10 cellular contexts compared by ENCODE assay signal in the genomic region with DNA sequence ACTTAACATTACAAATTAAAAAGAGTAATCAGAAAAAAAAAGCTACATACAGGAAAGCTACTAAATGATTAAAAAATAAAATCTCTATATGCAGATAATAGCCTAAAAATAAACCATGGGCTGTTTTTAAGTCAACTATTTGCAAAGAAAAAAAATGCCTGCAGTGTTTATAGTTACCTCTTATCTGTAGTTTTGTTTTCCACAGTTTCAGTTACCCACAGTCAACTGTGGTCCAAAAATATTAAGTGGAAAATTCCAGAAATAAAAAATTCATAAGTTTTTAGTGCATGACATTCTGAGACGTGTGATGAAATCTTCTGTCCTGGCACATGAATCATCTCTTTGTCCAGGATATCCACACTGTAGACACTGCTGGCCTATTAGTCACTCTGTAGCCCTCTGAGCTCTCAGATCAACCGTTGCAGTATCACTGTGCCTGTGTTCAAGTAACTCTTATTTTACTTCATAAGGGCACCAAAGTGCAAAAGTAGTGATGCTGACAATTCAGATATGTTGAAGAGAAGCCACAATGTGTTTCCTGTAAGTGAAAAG. TPM values are rescaled to one million over a fixed set of nuclear protein-coding genes. Genes with fewer than 3 reads are reported as not detected.
DNase-seq lines count a peak whose midpoint lies in the region; ATAC-seq and TF ChIP-seq lines count a peak whose summit lies in the region.
"Had no signal": no experiment of that assay in that cellular context is flagged by ENCODE, and none has a peak within 500 bp of the region (broad histone marks: within the 10 kb centered on the region; RNA-seq: fewer than 3 reads in every experiment).

No MANE protein-coding gene starts in this region.

- no peak for TF ChIP-seq CTCF in astrocyte of the spinal cord (IDR thresholded peaks at IDR 0.05; ENCODE audit: low read depth, low read length)
- no peak for TF ChIP-seq CTCF in tibial artery (IDR thresholded peaks at IDR 0.05)

- H3K9me3 ChIP-seq in tibial artery = no peaks in the 10 kb centered on the region

- peak overlapping the region; percentile 33 to 54 for H3K27ac ChIP-seq in tibial artery

- ATAC-seq in GM19395 (IDR thresholded peaks at IDR 0.05; ENCODE audit: unreplicated experiment) (no peak), GM21529 (IDR thresholded peaks at IDR 0.05; ENCODE audit: unreplicated experiment) (no peak)
- ATAC-seq: naive thymus-derived CD8-positive, alpha-beta T cell had no signal

- peaks cover 0 to 14% (median 5%) of the 10 kb centered on the region in 3 donors for H3K36me3 ChIP-seq in tibial artery

- peaks cover 0 to 23% (median 0%) of the 10 kb centered on the region in 4 donors for H3K4me1 ChIP-seq in tibial artery

- H3K4me3 ChIP-seq in astrocyte of the spinal cord (ENCODE audit: low read depth, low read length) (no peak overlapping the region), tibial artery (no peak overlapping the region)

- no peaks in the 10 kb centered on the region for H3K27me3 ChIP-seq in tibial artery

- in situ Hi-C loops in astrocyte of the spinal cord (cut with HindIII; ENCODE audit: low sequenced_read_pairs) = no loop called here

- peak; percentile 95 for DNase-seq in LHCN-M2 (ENCODE audit: low read depth)
- DNase-seq in astrocyte of the spinal cord (ENCODE audit: low read depth, low spot score) = peak; percentile 87
- peak; percentile 97 for DNase-seq in iris pigment epithelial cell (ENCODE audit: low read depth)
- DNase-seq in tibial artery = peak in 1 of 2 donors; percentile 59
- no peak for DNase-seq in DMS153 treated with DMSO at 0.1 percent for 48 hours (lab: John Stamatoyannopoulos, UW; ENCODE audit: unreplicated experiment)
- DNase-seq: activated CD4-positive, alpha-beta T cell treated with anti-CD3 and anti-CD28 coated beads for 48 hours; naive thymus-derived CD8-positive, alpha-beta T cell; NCI-H526 treated with DMSO at 0.1 percent for 48 hours had no signal

- intact Hi-C loops in tibial artery (cut with DNase I; ENCODE audit: low total_unique reads) = no loop called here

RNA-seq across cellular contexts. Expression of a gene that starts 59.2 kb away (rescaled TPM):
- 9.8 and 11.0 TPM in 2 replicates for total RNA-seq in LHCN-M2 (2014; rRNA removed)
- polyA plus RNA-seq in LHCN-M2 (2012) = 5.2 TPM
- total RNA-seq: naive thymus-derived CD8-positive, alpha-beta T cell had no signal
